Comparison of ENCODE assay signal across 20 cellular contexts in the genomic region with DNA sequence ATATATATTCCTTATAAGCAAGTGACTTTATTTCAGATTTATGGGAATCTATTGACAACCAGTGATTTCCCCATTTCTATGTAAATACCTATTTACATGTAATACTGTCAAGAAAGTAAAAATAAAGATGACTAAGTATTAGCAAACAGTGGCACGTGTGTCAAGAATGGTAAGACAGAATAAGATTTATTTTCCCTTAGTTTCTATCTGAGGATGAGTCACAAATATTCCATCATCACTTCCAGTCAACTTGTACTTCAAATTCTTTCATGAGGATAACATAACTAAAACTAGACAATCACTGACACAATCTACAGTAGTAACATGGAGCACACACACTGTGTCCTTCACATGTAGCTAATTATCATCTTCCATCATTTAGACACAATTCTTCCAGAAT.
"Had no signal": no experiment of that assay in that cellular context is flagged by ENCODE, and none has a peak within 500 bp of the region (broad histone marks: within the 10 kb centered on the region; RNA-seq: fewer than 3 reads in every experiment).

No MANE protein-coding gene starts in this region.

- H3K4me1 ChIP-seq: heart left ventricle, sigmoid colon, suprapubic skin, upper lobe of right lung had no signal

- H3K36me3 Mint-ChIP-seq: activated naive CD8-positive, alpha-beta T cell treated with anti-CD3 and anti-CD28 coated beads, Interleukin-2, amount 10 ng/mL, durations not matched to agents 7 days and 5 days; memory B cell had no signal

- ATAC-seq: activated T-cell treated with anti-CD3 and anti-CD28 coated beads, Interleukin-2, amount 50 U/mL, for 72 hours; heart left ventricle; left lobe of liver; stimulated activated naive CD8-positive, alpha-beta T cell treated with anti-CD3 and anti-CD28 coated beads, Interleukin-15, Interleukin-2, amounts not matched to agents 100 U/mL and 50 U/mL, for 24 hours; upper lobe of right lung had no signal

- H3K4me3 Mint-ChIP-seq: activated CD4-positive, alpha-beta memory T cell treated with anti-CD3 and anti-CD28 coated beads, Interleukin-2, amount 10 ng/mL, durations not matched to agents 7 days and 5 days; activated naive CD8-positive, alpha-beta T cell treated with anti-CD3 and anti-CD28 coated beads, Interleukin-2, amount 10 ng/mL, durations not matched to agents 7 days and 5 days; activated T-cell treated with anti-CD3 and anti-CD28 coated beads, Interleukin-2, amount 50 U/mL, for 72 hours; memory B cell; nephron progenitor cell; T-helper 2 cell treated with Interferon-gamma antibody and Interleukin-4, amounts not matched to agents 5 μg/mL and 100 μg/mL, for 36 hours had no signal

- H3K4me3 ChIP-seq: coronary artery, heart left ventricle, sigmoid colon, suprapubic skin, upper lobe of right lung had no signal

- H3K27ac Mint-ChIP-seq: activated CD4-positive, alpha-beta memory T cell treated with anti-CD3 and anti-CD28 coated beads, Interleukin-2, amount 10 ng/mL, durations not matched to agents 7 days and 5 days; activated naive CD8-positive, alpha-beta T cell treated with anti-CD3 and anti-CD28 coated beads, Interleukin-2, amount 10 ng/mL, durations not matched to agents 7 days and 5 days; activated T-cell treated with anti-CD3 and anti-CD28 coated beads, Interleukin-2, amount 50 U/mL, for 72 hours; memory B cell; nephron progenitor cell; T-helper 2 cell treated with Interferon-gamma antibody and Interleukin-4, amounts not matched to agents 5 μg/mL and 100 μg/mL, for 36 hours had no signal

- H3K27ac ChIP-seq: coronary artery, heart left ventricle, sigmoid colon, suprapubic skin, upper lobe of right lung had no signal

- H3K27me3 ChIP-seq: heart left ventricle, sigmoid colon, suprapubic skin, upper lobe of right lung had no signal

- H3K9me3 ChIP-seq: sigmoid colon, upper lobe of right lung had no signal

- H3K27me3 Mint-ChIP-seq: activated CD4-positive, alpha-beta memory T cell treated with anti-CD3 and anti-CD28 coated beads, Interleukin-2, amount 10 ng/mL, durations not matched to agents 7 days and 5 days; activated naive CD8-positive, alpha-beta T cell treated with anti-CD3 and anti-CD28 coated beads, Interleukin-2, amount 10 ng/mL, durations not matched to agents 7 days and 5 days; memory B cell had no signal

- H3K4me1 Mint-ChIP-seq: activated CD4-positive, alpha-beta memory T cell treated with anti-CD3 and anti-CD28 coated beads, Interleukin-2, amount 10 ng/mL, durations not matched to agents 7 days and 5 days; activated naive CD8-positive, alpha-beta T cell treated with anti-CD3 and anti-CD28 coated beads, Interleukin-2, amount 10 ng/mL, durations not matched to agents 7 days and 5 days; memory B cell; nephron progenitor cell had no signal

- DNase-seq: activated CD4-positive, alpha-beta memory T cell treated with anti-CD3 and anti-CD28 coated beads, Interleukin-2, amount 10 ng/mL, durations not matched to agents 7 days and 5 days; activated CD4-positive, CD25-positive, alpha-beta regulatory T cell treated with anti-CD3 and anti-CD28 coated beads, Interleukin-2, amount 50 U/mL, for 72 hours; activated naive CD8-positive, alpha-beta T cell treated with anti-CD3 and anti-CD28 coated beads, Interleukin-2, amount 10 ng/mL, durations not matched to agents 7 days and 5 days; activated T-cell treated with anti-CD3 and anti-CD28 coated beads, Interleukin-2, amount 50 U/mL, for 72 hours; aorta; effector CD8-positive, alpha-beta T cell; foreskin melanocyte; heart left ventricle; islet precursor cell; nephron progenitor cell; sigmoid colon; stimulated activated CD4-positive, alpha-beta T cell treated with anti-CD3 and anti-CD28 coated beads, Interleukin-2, amount 100 ng/mL, for 48 hours; stimulated activated naive CD8-positive, alpha-beta T cell treated with anti-CD3 and anti-CD28 coated beads, Interleukin-15, Interleukin-2, amounts not matched to agents 100 U/mL and 50 U/mL, for 24 hours; SW 1271; upper lobe of right lung had no signal

- H3K36me3 ChIP-seq: heart left ventricle, sigmoid colon, suprapubic skin, upper lobe of right lung had no signal
